8 cellular contexts compared by ENCODE assay signal in genomic region chr19:29211562-29212416, GRCh38. TPM values are rescaled to one million over a fixed set of nuclear protein-coding genes. Genes with fewer than 3 reads are reported as not detected.
DNase-seq lines count a peak whose midpoint lies in the region; ATAC-seq, FAIRE-seq and TF ChIP-seq lines count a peak whose summit lies in the region.

No MANE protein-coding gene starts in this region.

- no peak for DNase-seq in GM12892 (ENCODE audit: insufficient read length)
- DNase-seq in OCI-M1 (lab: John Stamatoyannopoulos, UW): peak; percentile 45
- no peak for DNase-seq in NCI-H1436 treated with DMSO at 0.1 percent for 48 hours (lab: John Stamatoyannopoulos, UW)
- no peak for DNase-seq in middle frontal gyrus (ENCODE audit: extremely low spot score, low spot score)
- DNase-seq in hippocampal formation (lab: John Stamatoyannopoulos, UW): no peak

- H3K27me3 ChIP-seq in ectodermal cell (ENCODE audit: control insufficient read depth, insufficient read depth, low read length, poor library complexity, severe bottlenecking) (no peaks in the 10 kb centered on the region), mucosa of stomach (ENCODE audit: control insufficient read depth, insufficient read depth, low read length) (no peaks in the 10 kb centered on the region)

- H3K36me3 ChIP-seq in ectodermal cell (ENCODE audit: control insufficient read depth, insufficient read depth, low read length) (peaks cover 2% of the 10 kb centered on the region), mucosa of stomach (ENCODE audit: control insufficient read depth, insufficient read depth, low read length) (no peaks in the 10 kb centered on the region)

- TF ChIP-seq POLR2A in GM12892 (IDR thresholded peaks at IDR 0.05; ENCODE audit: low read depth, low read length): no peak

- H3K9me3 ChIP-seq in ectodermal cell (ENCODE audit: control insufficient read depth, low read length): no peaks in the 10 kb centered on the region
- no peaks in the 10 kb centered on the region for H3K9me3 ChIP-seq in mucosa of stomach (ENCODE audit: control insufficient read depth, low read length)

- H3K4me3 ChIP-seq in ectodermal cell (ENCODE audit: insufficient read depth, low read depth, low read length) (peak overlapping the region; percentile 88), mucosa of stomach (ENCODE audit: low read length) (peak overlapping the region; percentile 73)

- H3K27ac ChIP-seq in ectodermal cell (ENCODE audit: insufficient read depth, low read depth, low read length, poor library complexity, severe bottlenecking): no peak overlapping the region

- H3K9ac ChIP-seq in mucosa of stomach (ENCODE audit: low read length): peak overlapping the region; percentile 99

- no peak for ATAC-seq in HG03175 (IDR thresholded peaks at IDR 0.05; ENCODE audit: unreplicated experiment)

- WGBS in ectodermal cell, 2 experiments: 36 to 37% methylated on average over 18 of the region's 18 CpGs

- H3K4me1 ChIP-seq in ectodermal cell (ENCODE audit: control insufficient read depth, insufficient read depth, low read length) (peaks cover 3% of the 10 kb centered on the region), mucosa of stomach (ENCODE audit: control insufficient read depth, insufficient read depth, low read length) (no peaks in the 10 kb centered on the region)

- peak; percentile 76 for FAIRE-seq in GM12892 (lab: Jason Lieb, UNC)

RNA-seq across cellular contexts. Expression of gene UQCRFS1, which starts 1.2 kb away (rescaled TPM):
- polyA plus RNA-seq in GM12892 (2012; ENCODE audit: missing spikeins): 46.9 TPM
- polyA plus RNA-seq in ectodermal cell (2013, experiment 1 of 4): 41.7 TPM
- polyA plus RNA-seq in ectodermal cell (2013, experiment 2 of 4): 41.9 TPM
- polyA plus RNA-seq in ectodermal cell (2013, experiment 3 of 4): 48.8 TPM
- 50.9 TPM for polyA plus RNA-seq in ectodermal cell (2013, experiment 4 of 4)
